24 cellular contexts compared by ENCODE assay signal in the genomic region with DNA sequence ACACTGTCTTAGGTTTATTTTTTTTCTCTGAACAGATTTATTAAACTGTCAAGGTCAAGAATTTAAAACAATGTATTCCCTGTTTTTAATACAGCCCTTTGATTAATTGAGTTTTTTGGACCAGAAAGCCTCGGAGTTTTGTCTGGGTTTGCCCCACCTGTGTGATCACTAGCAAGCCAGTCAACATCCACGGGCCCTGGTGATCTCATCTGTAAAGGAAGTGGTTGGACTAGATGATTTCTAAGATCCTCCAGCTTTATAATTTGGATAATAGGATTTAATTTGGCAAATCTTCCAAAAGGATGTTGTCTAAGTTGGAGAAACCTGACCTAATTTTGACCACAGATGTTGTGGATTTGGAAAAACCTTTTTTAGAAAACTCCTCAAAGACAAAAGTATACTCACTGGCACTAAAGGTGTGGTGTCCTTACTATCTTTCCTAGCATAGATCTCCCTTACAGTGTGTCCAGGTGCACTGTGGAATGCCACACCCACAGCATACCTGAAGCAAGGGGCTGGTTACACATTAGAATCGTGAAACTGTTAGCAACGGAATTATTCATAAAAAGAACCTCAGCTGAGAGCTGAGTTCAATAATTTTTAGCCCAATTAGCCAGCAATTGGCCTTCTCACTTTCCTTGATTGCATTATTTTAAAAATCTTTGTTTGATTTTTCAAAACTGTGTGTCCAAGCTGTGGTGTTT.
DNase-seq lines count a peak whose midpoint lies in the region; ATAC-seq and TF ChIP-seq lines count a peak whose summit lies in the region.
"Had no signal": no experiment of that assay in that cellular context is flagged by ENCODE, and none has a peak within 500 bp of the region (broad histone marks: within the 10 kb centered on the region; RNA-seq: fewer than 3 reads in every experiment).

No MANE protein-coding gene starts in this region.

- intact Hi-C loops in left cardiac atrium (cut with DNase I): no loop called here

- H3K18ac ChIP-seq in trophoblast cell (ENCODE audit: low read length): no peak overlapping the region

- H3K23ac ChIP-seq in trophoblast cell (ENCODE audit: low read length): no peak overlapping the region

- H2BK5ac ChIP-seq in trophoblast cell (ENCODE audit: low read depth, low read length, poor library complexity): no peak overlapping the region

- H3K4me2 ChIP-seq in trophoblast cell (ENCODE audit: low read length): no peak overlapping the region
- H3K4me2 ChIP-seq in SK-N-SH: no peak overlapping the region

- H3K9ac ChIP-seq in trophoblast cell (ENCODE audit: low read length) (no peak overlapping the region), SK-N-SH (no peak overlapping the region)

- no peak overlapping the region for H3K14ac ChIP-seq in trophoblast cell (ENCODE audit: low read length)

- H3K79me2 ChIP-seq in trophoblast cell (ENCODE audit: control insufficient read depth, insufficient read depth, low read length, poor library complexity): no peaks in the 10 kb centered on the region
- H3K79me2 ChIP-seq in SK-N-SH (ENCODE audit: insufficient read depth): no peaks in the 10 kb centered on the region

- CTCF ChIA-PET in SK-N-SH (lab: Yijun Ruan, JAX): no interaction called here

- no peaks in the 10 kb centered on the region for H3F3A ChIP-seq in SK-N-SH (replicated peaks; ENCODE audit: insufficient read depth)

- H2AFZ ChIP-seq in trophoblast cell (ENCODE audit: insufficient read depth, low read length, poor library complexity): no peak overlapping the region
- H2AFZ ChIP-seq in SK-N-SH (ENCODE audit: low read depth): no peak overlapping the region

- H3K9me3 ChIP-seq in trophoblast cell (ENCODE audit: insufficient read depth, low read depth, low read length) (no peaks in the 10 kb centered on the region), SK-N-SH (no peaks in the 10 kb centered on the region)
- H3K9me3 ChIP-seq: heart left ventricle, SJSA1, suprapubic skin had no signal

- H3K36me3 ChIP-seq in trophoblast cell (ENCODE audit: control insufficient read depth in 1 of 2, insufficient read depth in 2 of 2, low read length in 2 of 2): no peaks in the 10 kb centered on the region
- no peaks in the 10 kb centered on the region for H3K36me3 ChIP-seq in SK-N-SH (replicated peaks in 1 of 2; ENCODE audit: control insufficient read depth in 1 of 2, insufficient read depth in 2 of 2, low read length in 1 of 2)
- H3K36me3 ChIP-seq: brain microvascular endothelial cell, heart left ventricle, SJSA1, suprapubic skin had no signal

- TF ChIP-seq CTCF in SK-N-SH (IDR thresholded peaks at IDR 0.05): no peak

- H4K8ac ChIP-seq in trophoblast cell (ENCODE audit: low read depth, low read length): no peak overlapping the region

- no peaks in the 10 kb centered on the region for H4K20me1 ChIP-seq in SK-N-SH (ENCODE audit: insufficient read depth)

- H3K4me3 ChIP-seq in trophoblast cell (ENCODE audit: low read depth, low read length) (no peak overlapping the region), SK-N-SH (ENCODE audit: low read depth in 2 of 2, low read length in 1 of 2) (no peak overlapping the region)
- H3K4me3 ChIP-seq: coronary artery, heart left ventricle, SJSA1, suprapubic skin had no signal

- TF ChIP-seq EP300 in SK-N-SH (IDR thresholded peaks at IDR 0.05; ENCODE audit: borderline replicate concordance in 1 of 2, low read depth in 1 of 2, low read length in 1 of 2): no peak

- no peak overlapping the region for H4K91ac ChIP-seq in trophoblast cell (ENCODE audit: low read depth, low read length)

- WGBS in trophoblast cell (ENCODE audit: extremely low coverage, insufficient coverage, insufficient read length): no CpG with 5 or more reads among the region's 4 CpGs
- WGBS in SK-N-SH (ENCODE audit: low lambda C conversion rate): 75% methylated on average over 4 of the region's 4 CpGs

- H3K27ac ChIP-seq in epithelial cell of prostate: peak overlapping the region; percentile 91
- no peak overlapping the region for H3K27ac ChIP-seq in trophoblast cell (ENCODE audit: low read depth, low read length)
- H3K27ac ChIP-seq in SK-N-SH (ENCODE audit: low read depth in 2 of 2, low read length in 1 of 2): no peak overlapping the region
- H3K27ac ChIP-seq: brain microvascular endothelial cell, coronary artery, heart left ventricle, SJSA1, suprapubic skin had no signal

- H3K27me3 ChIP-seq in trophoblast cell (ENCODE audit: insufficient read depth, low read length) (no peaks in the 10 kb centered on the region), SK-N-SH (ENCODE audit: insufficient read depth) (no peaks in the 10 kb centered on the region)
- H3K27me3 ChIP-seq: brain microvascular endothelial cell, heart left ventricle, SJSA1, suprapubic skin had no signal

- no peaks in the 10 kb centered on the region for H3K4me1 ChIP-seq in trophoblast cell (ENCODE audit: control insufficient read depth in 1 of 2, insufficient read depth in 2 of 2, low read length in 2 of 2)
- no peaks in the 10 kb centered on the region for H3K4me1 ChIP-seq in SK-N-SH (ENCODE audit: control insufficient read depth in 1 of 2, insufficient read depth in 2 of 2, low read depth in 1 of 2, low read length in 1 of 2)
- H3K4me1 ChIP-seq: heart left ventricle had no signal

- H3K4ac ChIP-seq in trophoblast cell (ENCODE audit: low read depth, low read length): no peak overlapping the region

- H2BK12ac ChIP-seq in trophoblast cell (ENCODE audit: low read length): no peak overlapping the region

- H4K12ac ChIP-seq in trophoblast cell (ENCODE audit: low read depth, low read length): no peak overlapping the region

- H3K79me1 ChIP-seq in trophoblast cell (ENCODE audit: low read length): no peaks in the 10 kb centered on the region

- H2BK120ac ChIP-seq in trophoblast cell (ENCODE audit: insufficient read depth, low read length, poor library complexity): no peak overlapping the region

- DNase-seq in DMS53 treated with DMSO at 0.1 percent for 48 hours (lab: John Stamatoyannopoulos, UW; ENCODE audit: unreplicated experiment) (peak; percentile 54), NCI-H69 (lab: John Stamatoyannopoulos, UW) (peak; percentile 76), epithelial cell of prostate (ENCODE audit: low read depth, low spot score) (no peak), trophoblast cell (peak; percentile 50 to 73), left cardiac atrium (no peak), SK-N-SH (no peak)
- DNase-seq: activated CD4-positive, alpha-beta T cell treated with anti-CD3 and anti-CD28 coated beads, Interleukin-2, amount 50 U/mL, for 48 hours; activated gamma-delta T cell; brain microvascular endothelial cell; CD4-positive, CD25-positive, alpha-beta regulatory T cell; GF-D8; heart left ventricle; MV-4-11; NCI-H1930; NCI-H226; NK-92 treated with Interleukin-12 subunit alpha and Interleukin-12 subunit beta, amount 100 ng/mL, for 24 hours; posterior cingulate gyrus; T-helper 17 cell had no signal

- ATAC-seq in left cardiac atrium: no peak
- ATAC-seq in HG02798 (IDR thresholded peaks at IDR 0.05; ENCODE audit: poor library complexity, unreplicated experiment): no peak
- no peak for ATAC-seq in HG03039 (IDR thresholded peaks at IDR 0.05; ENCODE audit: unreplicated experiment)
- ATAC-seq: heart left ventricle, sciatic nerve, T-helper 17 cell had no signal

- H3K9me2 ChIP-seq in SK-N-SH: no peaks in the 10 kb centered on the region

- POLR2A ChIA-PET in SK-N-SH (lab: Yijun Ruan, JAX): no interaction called here

- no peak overlapping the region for H2AK5ac ChIP-seq in trophoblast cell (ENCODE audit: low read length)

- no peak for TF ChIP-seq RAD21 in SK-N-SH (IDR thresholded peaks at IDR 0.05; ENCODE audit: low read length)

TF ChIP-seq in SK-N-SH, 30 proteins besides CTCF, POLR2A, EP300 and RAD21:
- no peak for TF ChIP-seq FOXJ3 (CRISPR knock-in tag; IDR thresholded peaks at IDR 0.05)
- TF ChIP-seq NFIC (IDR thresholded peaks at IDR 0.05; ENCODE audit: borderline replicate concordance): no peak
- no peak for TF ChIP-seq GATA2 (CRISPR knock-in tag; IDR thresholded peaks at IDR 0.05)
- TF ChIP-seq, protein P1, sequence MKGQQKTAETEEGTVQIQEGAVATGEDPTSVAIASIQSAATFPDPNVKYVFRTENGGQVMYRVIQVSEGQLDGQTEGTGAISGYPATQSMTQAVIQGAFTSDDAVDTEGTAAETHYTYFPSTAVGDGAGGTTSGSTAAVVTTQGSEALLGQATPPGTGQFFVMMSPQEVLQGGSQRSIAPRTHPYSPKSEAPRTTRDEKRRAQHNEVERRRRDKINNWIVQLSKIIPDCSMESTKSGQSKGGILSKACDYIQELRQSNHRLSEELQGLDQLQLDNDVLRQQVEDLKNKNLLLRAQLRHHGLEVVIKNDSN (IDR thresholded peaks at IDR 0.05; ENCODE audit: borderline replicate concordance, low read depth): no peak
- TF ChIP-seq, protein P2, sequence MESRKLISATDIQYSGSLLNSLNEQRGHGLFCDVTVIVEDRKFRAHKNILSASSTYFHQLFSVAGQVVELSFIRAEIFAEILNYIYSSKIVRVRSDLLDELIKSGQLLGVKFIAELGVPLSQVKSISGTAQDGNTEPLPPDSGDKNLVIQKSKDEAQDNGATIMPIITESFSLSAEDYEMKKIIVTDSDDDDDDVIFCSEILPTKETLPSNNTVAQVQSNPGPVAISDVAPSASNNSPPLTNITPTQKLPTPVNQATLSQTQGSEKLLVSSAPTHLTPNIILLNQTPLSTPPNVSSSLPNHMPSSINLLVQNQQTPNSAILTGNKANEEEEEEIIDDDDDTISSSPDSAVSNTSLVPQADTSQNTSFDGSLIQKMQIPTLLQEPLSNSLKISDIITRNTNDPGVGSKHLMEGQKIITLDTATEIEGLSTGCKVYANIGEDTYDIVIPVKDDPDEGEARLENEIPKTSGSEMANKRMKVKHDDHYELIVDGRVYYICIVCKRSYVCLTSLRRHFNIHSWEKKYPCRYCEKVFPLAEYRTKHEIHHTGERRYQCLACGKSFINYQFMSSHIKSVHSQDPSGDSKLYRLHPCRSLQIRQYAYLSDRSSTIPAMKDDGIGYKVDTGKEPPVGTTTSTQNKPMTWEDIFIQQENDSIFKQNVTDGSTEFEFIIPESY (IDR thresholded peaks at IDR 0.05; ENCODE audit: borderline replicate concordance, low read depth): no peak
- TF ChIP-seq TEAD4 (IDR thresholded peaks at IDR 0.05; ENCODE audit: borderline replicate concordance, insufficient read depth): no peak
- TF ChIP-seq POLR2AphosphoS5 (IDR thresholded peaks at IDR 0.05; ENCODE audit: low read depth, low read length): no peak
- no peak for TF ChIP-seq SIN3A (IDR thresholded peaks at IDR 0.05; ENCODE audit: borderline replicate concordance, low read depth, low read length)
- no peak for TF ChIP-seq ELF1 (IDR thresholded peaks at IDR 0.05)
TF ChIP-seq in SK-N-SH: peak in this region for 0.

Comparison
In these comparisons a context has a peak if more than half of its experiments do, and no peak if none do; other contexts are left out.
1. DNase-seq: peak in DMS53 treated with DMSO at 0.1 percent for 48 hours (single experiment), NCI-H69 (single experiment) and trophoblast cell (2 of 2); none in epithelial cell of prostate (single experiment), left cardiac atrium (single experiment) and SK-N-SH (single experiment).